Comparison of ENCODE assay signal across 28 cellular contexts in the genomic region with DNA sequence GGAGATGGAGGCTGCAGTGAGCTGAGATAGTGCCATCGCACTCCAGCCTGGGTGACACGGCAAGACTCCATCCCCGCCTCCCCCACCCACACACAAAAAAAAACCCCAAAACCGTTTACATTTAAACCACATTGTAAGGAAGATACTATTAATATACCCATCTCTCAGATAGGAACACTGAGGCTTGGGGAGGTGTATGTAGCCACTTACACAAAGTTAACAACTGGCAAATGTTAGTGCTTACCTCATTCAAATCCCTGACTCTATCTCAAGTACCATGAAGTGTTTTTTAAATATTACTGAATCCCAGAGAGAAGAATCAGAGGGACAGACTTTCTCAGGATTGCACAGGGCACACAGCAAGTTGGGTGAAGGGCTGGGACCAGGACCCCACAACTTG.
"Had no signal": no experiment of that assay in that cellular context is flagged by ENCODE, and none has a peak within 500 bp of the region (broad histone marks: within the 10 kb centered on the region; RNA-seq: fewer than 3 reads in every experiment).

No MANE protein-coding gene starts in this region.

- FAIRE-seq: colon, endometrium, endothelial cell of umbilical vein, frontal cortex had no signal

- ATAC-seq: effector memory CD8-positive, alpha-beta T cell; esophagus mucosa; foreskin keratinocyte; gastrocnemius medialis; gastroesophageal sphincter; heart left ventricle; heart right ventricle had no signal

- DNase-seq: colonic mucosa; cortex of kidney; dermis blood vessel endothelial cell; dorsolateral prefrontal cortex; effector CD4-positive, alpha-beta T cell; effector CD8-positive, alpha-beta T cell; effector memory CD4-positive, alpha-beta T cell; effector memory CD8-positive, alpha-beta T cell; endodermal cell; erythroblast; esophagus squamous epithelium; foreskin fibroblast; foreskin keratinocyte; foreskin melanocyte; gastrocnemius medialis; glutamatergic neuron; head of caudate nucleus; heart left ventricle; heart right ventricle had no signal

- H3K4me1 ChIP-seq: colonic mucosa, esophagus muscularis mucosa, esophagus squamous epithelium, foreskin keratinocyte, gastrocnemius medialis, gastroesophageal sphincter, heart left ventricle, heart right ventricle had no signal

- H3K36me3 ChIP-seq: colonic mucosa, esophagus squamous epithelium, gastrocnemius medialis had no signal

- H3K4me3 ChIP-seq: colonic mucosa, coronary artery, dorsolateral prefrontal cortex, esophagus muscularis mucosa, esophagus squamous epithelium, gastrocnemius medialis, gastroesophageal sphincter, heart left ventricle, heart right ventricle had no signal

- H3K27me3 ChIP-seq: colonic mucosa, dorsolateral prefrontal cortex, esophagus muscularis mucosa, esophagus squamous epithelium, gastrocnemius medialis, gastroesophageal sphincter, heart left ventricle, heart right ventricle had no signal

- H3K9me3 ChIP-seq: colonic mucosa, gastrocnemius medialis had no signal

- H3K27ac ChIP-seq: colonic mucosa, coronary artery, dorsolateral prefrontal cortex, epithelial cell of prostate, esophagus muscularis mucosa, esophagus squamous epithelium, foreskin keratinocyte, gastrocnemius medialis, gastroesophageal sphincter, heart left ventricle, heart right ventricle had no signal
